9 cellular contexts compared by ENCODE assay signal in genomic region chr17:66459811-66460270, GRCh38.
DNase-seq lines count a peak whose midpoint lies in the region; ATAC-seq and TF ChIP-seq lines count a peak whose summit lies in the region.
"Had no signal": no experiment of that assay in that cellular context is flagged by ENCODE, and none has a peak within 500 bp of the region (broad histone marks: within the 10 kb centered on the region; RNA-seq: fewer than 3 reads in every experiment).

No MANE protein-coding gene starts in this region.

- peak; percentile 99 for DNase-seq in AG10803 (ENCODE audit: low read depth)
- DNase-seq in MG63, result peak; percentile 85
- peak; percentile 100 for DNase-seq in choroid plexus epithelial cell (ENCODE audit: low read depth)
- peak in 1 of 3 donors; percentile 45 for DNase-seq in mucosa of descending colon
- DNase-seq in NCI-H69 (lab: John Stamatoyannopoulos, UW), result no peak
- no peak for DNase-seq in GDM1 (lab: John Stamatoyannopoulos, UW)
- DNase-seq: NCI-H510A treated with DMSO at 0.1 percent for 48 hours had no signal

- intact Hi-C loops in mucosa of descending colon (cut with DNase I, micrococcal nuclease), result no loop called here

- no peak overlapping the region for H3K4me3 ChIP-seq in AG10803 (ENCODE audit: low read length)
- no peak overlapping the region for H3K4me3 ChIP-seq in MG63
- no peak overlapping the region for H3K4me3 ChIP-seq in choroid plexus epithelial cell (ENCODE audit: low read depth, low read length)
- no peak overlapping the region for H3K4me3 ChIP-seq in mucosa of descending colon

- H3K9me3 ChIP-seq in MG63 (no peaks in the 10 kb centered on the region), mucosa of descending colon (no peaks in the 10 kb centered on the region)

- no peak for TF ChIP-seq CTCF in AG10803 (conservative IDR thresholded peaks at IDR 0.05; ENCODE audit: low read length)
- no peak for TF ChIP-seq CTCF in choroid plexus epithelial cell (conservative IDR thresholded peaks at IDR 0.05; ENCODE audit: low read depth, low read length)
- no peak for TF ChIP-seq CTCF in mucosa of descending colon (IDR thresholded peaks at IDR 0.05)

- peaks cover 6% of the 10 kb centered on the region for H3K4me1 ChIP-seq in mucosa of descending colon (ENCODE audit: low read depth)

- H3K36me3 ChIP-seq in MG63 (peaks cover 6% of the 10 kb centered on the region), mucosa of descending colon (ENCODE audit: low read depth) (no peaks in the 10 kb centered on the region)

- peak; percentile 37 for ATAC-seq in mucosa of descending colon
- no peak for ATAC-seq in HG03097 (IDR thresholded peaks at IDR 0.05; ENCODE audit: low FRiP score, unreplicated experiment)
- no peak for ATAC-seq in HG02852 (IDR thresholded peaks at IDR 0.05; ENCODE audit: unreplicated experiment)

- no peaks in the 10 kb centered on the region for H3K27me3 ChIP-seq in MG63

Comparison
In these comparisons a context has a peak if more than half of its experiments do, and no peak if none do; other contexts are left out.
1. DNase-seq: peak in AG10803 (single experiment), MG63 (single experiment) and choroid plexus epithelial cell (single experiment); none in NCI-H69 (single experiment) and GDM1 (single experiment).